1 cellular context compared by ENCODE assay signal in genomic region chr21:32184485-32184884, GRCh38.
TF ChIP-seq lines count a peak whose summit lies in the region.

No MANE protein-coding gene starts in this region.

TF ChIP-seq in IMR-90, 13 proteins besides CTCF, POLR2A, EP300 and RAD21 (continued from another document):
- TF ChIP-seq RCOR1 (IDR thresholded peaks at IDR 0.05; ENCODE audit: insufficient replicate concordance, low read length) (no peak), NFE2L2 (IDR thresholded peaks at IDR 0.05; ENCODE audit: low read depth, low read length) (no peak), FOS (IDR thresholded peaks at IDR 0.05; ENCODE audit: low read depth, low read length) (no peak), USF2 (IDR thresholded peaks at IDR 0.05; ENCODE audit: low read depth, low read length) (no peak), SMC3 (IDR thresholded peaks at IDR 0.05; ENCODE audit: low read depth, low read length) (no peak), CEBPB (IDR thresholded peaks at IDR 0.05; ENCODE audit: low read depth, low read length) (no peak), BHLHE40 (IDR thresholded peaks at IDR 0.05; ENCODE audit: low read depth, low read length) (no peak)
